ENCODE assay signal across 1 cellular context in the genomic region with DNA sequence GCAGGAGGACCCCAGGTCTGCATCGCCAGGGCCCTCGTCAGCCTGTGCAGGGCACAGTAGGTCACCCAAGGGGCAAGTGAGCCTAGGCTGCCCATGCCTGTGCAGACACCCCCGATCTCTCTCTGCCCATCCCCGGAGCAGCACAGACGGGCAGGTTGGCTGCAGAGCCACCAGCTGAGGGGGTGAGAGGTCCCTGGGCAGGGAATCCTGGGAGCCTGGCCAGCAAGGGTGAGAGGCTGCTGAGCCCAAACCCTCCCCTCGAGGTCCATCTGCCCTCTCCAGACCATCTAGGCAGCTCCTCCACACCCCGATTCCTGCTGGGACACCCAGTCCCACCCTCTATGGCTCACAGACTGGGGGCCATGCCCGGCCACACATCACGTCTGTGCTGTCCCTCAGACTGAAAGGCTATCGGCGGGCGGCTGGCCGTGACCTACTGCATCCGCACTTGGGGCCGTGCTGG.
A peak's percentile ranks its signal among the peaks of the same experiment; 100 is the strongest.
TF ChIP-seq lines count a peak whose summit lies in the region.

No MANE protein-coding gene starts in this region.

TF ChIP-seq in HepG2, 621 proteins besides CTCF, POLR2A, EP300 and RAD21 (continued from another document):
- TF ChIP-seq, protein P1, sequence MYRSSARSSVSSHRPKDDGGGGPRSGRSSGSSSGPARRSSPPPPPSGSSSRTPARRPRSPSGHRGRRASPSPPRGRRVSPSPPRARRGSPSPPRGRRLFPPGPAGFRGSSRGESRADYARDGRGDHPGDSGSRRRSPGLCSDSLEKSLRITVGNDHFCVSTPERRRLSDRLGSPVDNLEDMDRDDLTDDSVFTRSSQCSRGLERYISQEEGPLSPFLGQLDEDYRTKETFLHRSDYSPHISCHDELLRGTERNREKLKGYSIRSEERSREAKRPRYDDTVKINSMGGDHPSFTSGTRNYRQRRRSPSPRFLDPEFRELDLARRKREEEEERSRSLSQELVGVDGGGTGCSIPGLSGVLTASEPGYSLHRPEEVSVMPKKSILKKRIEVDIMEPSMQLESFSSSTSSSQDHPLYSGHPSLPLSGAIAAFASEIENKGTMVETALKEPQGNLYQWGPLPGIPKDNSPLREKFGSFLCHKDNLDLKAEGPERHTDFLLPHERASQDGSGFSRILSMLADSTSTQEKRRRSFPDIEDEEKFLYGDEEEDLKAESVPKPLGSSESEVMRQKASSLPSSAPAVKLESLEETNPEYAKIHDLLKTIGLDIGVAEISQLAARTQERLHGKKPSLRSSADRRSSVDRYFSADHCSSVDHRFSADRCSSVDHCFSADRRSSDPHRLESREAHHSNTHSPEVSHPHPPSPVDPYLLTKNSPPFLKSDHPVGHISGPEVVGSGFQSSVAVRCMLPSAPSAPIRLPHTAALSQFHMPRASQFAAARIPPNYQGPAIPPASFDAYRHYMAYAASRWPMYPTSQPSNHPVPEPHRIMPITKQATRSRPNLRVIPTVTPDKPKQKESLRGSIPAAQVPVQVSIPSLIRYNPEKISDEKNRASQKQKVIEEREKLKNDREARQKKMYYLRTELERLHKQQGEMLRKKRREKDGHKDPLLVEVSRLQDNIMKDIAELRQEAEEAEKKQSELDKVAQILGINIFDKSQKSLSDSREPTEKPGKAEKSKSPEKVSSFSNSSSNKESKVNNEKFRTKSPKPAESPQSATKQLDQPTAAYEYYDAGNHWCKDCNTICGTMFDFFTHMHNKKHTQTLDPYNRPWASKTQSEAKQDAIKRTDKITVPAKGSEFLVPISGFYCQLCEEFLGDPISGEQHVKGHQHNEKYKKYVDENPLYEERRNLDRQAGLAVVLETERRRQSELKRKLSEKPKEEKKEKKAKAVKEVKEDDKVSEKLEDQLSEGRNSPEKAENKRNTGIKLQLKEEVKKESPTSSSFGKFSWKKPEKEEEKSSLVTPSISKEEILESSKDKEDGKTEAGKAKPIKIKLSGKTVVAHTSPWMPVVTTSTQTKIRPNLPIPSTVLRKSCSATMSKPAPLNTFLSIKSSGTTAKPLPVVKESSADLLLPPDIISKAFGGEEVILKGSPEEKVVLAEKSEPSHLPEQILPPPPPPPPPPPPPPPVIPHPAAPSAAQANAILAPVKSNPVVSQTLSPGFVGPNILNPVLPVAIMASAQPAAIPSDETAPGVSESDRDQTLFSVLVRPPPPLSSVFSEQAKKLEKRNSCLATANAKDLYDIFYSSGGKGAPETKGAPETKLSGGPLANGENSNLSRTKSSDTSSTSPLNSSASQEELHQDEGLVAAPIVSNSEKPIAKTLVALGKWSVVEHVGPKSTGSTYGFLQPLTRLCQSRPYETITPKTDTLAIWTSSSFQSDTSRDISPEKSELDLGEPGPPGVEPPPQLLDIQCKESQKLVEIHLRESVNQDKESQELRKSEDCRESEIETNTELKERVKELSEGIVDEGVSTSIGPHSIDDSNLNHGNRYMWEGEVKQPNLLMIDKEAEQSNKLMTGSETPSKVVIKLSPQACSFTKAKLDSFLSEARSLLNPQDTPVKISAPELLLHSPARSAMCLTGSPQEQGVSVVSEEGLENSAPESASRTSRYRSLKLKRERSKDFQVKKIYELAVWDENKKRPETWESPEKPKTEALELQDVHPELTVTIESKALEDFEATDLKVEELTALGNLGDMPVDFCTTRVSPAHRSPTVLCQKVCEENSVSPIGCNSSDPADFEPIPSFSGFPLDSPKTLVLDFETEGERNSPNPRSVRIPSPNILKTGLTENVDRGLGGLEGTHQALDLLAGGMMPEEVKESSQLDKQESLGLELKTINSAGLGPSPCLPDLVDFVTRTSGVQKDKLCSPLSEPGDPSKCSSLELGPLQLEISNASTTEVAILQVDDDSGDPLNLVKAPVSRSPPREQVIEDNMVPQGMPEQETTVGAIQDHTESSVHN (CRISPR knock-in tag; IDR thresholded peaks at IDR 0.05), result no peak
- TF ChIP-seq SP4 (CRISPR knock-in tag; IDR thresholded peaks at IDR 0.05) (0 out of 2 replicates have a peak, but pooled peaks have one; percentile 14), DBP (CRISPR knock-in tag; IDR thresholded peaks at IDR 0.05; ENCODE audit: not compliant biosample characterization) (peak; percentile 69), E2F2 (CRISPR knock-in tag; IDR thresholded peaks at IDR 0.05; ENCODE audit: borderline replicate concordance) (peak; percentile 12; the same call in 1 of the 2 replicates), IKZF1 (IDR thresholded peaks at IDR 0.05) (no peak), ONECUT2 (CRISPR knock-in tag; IDR thresholded peaks at IDR 0.05) (no peak), RFXANK (CRISPR knock-in tag; IDR thresholded peaks at IDR 0.05) (no peak), ZFP37 (CRISPR knock-in tag; IDR thresholded peaks at IDR 0.05; ENCODE audit: borderline replicate concordance) (no peak), FOXC1 (CRISPR knock-in tag; IDR thresholded peaks at IDR 0.05; ENCODE audit: borderline replicate concordance) (no peak), ZNF414 (CRISPR knock-in tag; IDR thresholded peaks at IDR 0.05) (no peak), SALL2 (CRISPR knock-in tag; IDR thresholded peaks at IDR 0.05) (no peak), ZNF781 (CRISPR knock-in tag; IDR thresholded peaks at IDR 0.05; ENCODE audit: borderline replicate concordance, not compliant biosample characterization) (no peak), ERF (CRISPR knock-in tag; IDR thresholded peaks at IDR 0.05) (no peak), SUZ12 (IDR thresholded peaks at IDR 0.05; ENCODE audit: low read depth, low read length) (no peak), NFIC (IDR thresholded peaks at IDR 0.05; ENCODE audit: low read length) (no peak), ZNF546 (CRISPR knock-in tag; conservative IDR thresholded peaks at IDR 0.05) (0 out of 2 replicates have a peak, but pooled peaks have one; percentile 26), ZNF749 (CRISPR knock-in tag; IDR thresholded peaks at IDR 0.05; ENCODE audit: borderline replicate concordance) (no peak), SMARCE1 (IDR thresholded peaks at IDR 0.05; ENCODE audit: borderline replicate concordance) (no peak), ZFP36L2 (CRISPR knock-in tag; IDR thresholded peaks at IDR 0.05) (no peak), MEF2D (CRISPR knock-in tag; IDR thresholded peaks at IDR 0.05) (no peak), TAF15 (IDR thresholded peaks at IDR 0.05; ENCODE audit: low read depth, low read length, poor library complexity, severe bottlenecking) (no peak), ZNF160 (CRISPR knock-in tag; IDR thresholded peaks at IDR 0.05) (no peak), ZSCAN20 (CRISPR knock-in tag; IDR thresholded peaks at IDR 0.05; ENCODE audit: borderline replicate concordance) (no peak), ZXDC (CRISPR knock-in tag; IDR thresholded peaks at IDR 0.05) (no peak), SAP130 (CRISPR knock-in tag; IDR thresholded peaks at IDR 0.05; ENCODE audit: low read depth) (no peak), TCF7 (IDR thresholded peaks at IDR 0.05; ENCODE audit: low read depth) (no peak), SKI (IDR thresholded peaks at IDR 0.05; ENCODE audit: partially characterized antibody) (no peak), ZNF773 (CRISPR knock-in tag; IDR thresholded peaks at IDR 0.05; ENCODE audit: borderline replicate concordance) (no peak), ATM (IDR thresholded peaks at IDR 0.05; ENCODE audit: borderline replicate concordance) (no peak), NFE2L2 (IDR thresholded peaks at IDR 0.05; ENCODE audit: low read length) (no peak), CC2D1A (CRISPR knock-in tag; IDR thresholded peaks at IDR 0.05) (no peak), ZIK1 (CRISPR knock-in tag; IDR thresholded peaks at IDR 0.05; ENCODE audit: borderline replicate concordance, low read depth) (no peak), CBX2 (IDR thresholded peaks at IDR 0.05; ENCODE audit: low read depth, low read length) (no peak), CBX2 (CRISPR knock-in tag; IDR thresholded peaks at IDR 0.05; ENCODE audit: low read depth) (no peak), PLRG1 (conservative IDR thresholded peaks at IDR 0.05) (no peak), SIN3A (IDR thresholded peaks at IDR 0.05; ENCODE audit: borderline replicate concordance, low read depth, low read length) (no peak), LCORL (IDR thresholded peaks at IDR 0.05) (no peak), LCORL (CRISPR knock-in tag; IDR thresholded peaks at IDR 0.05) (0 out of 2 replicates have a peak, but pooled peaks have one; percentile 26), SP5 (CRISPR knock-in tag; IDR thresholded peaks at IDR 0.05; ENCODE audit: borderline replicate concordance, low read depth) (no peak), GZF1 (CRISPR knock-in tag; IDR thresholded peaks at IDR 0.05) (no peak), KLF12 (CRISPR knock-in tag; IDR thresholded peaks at IDR 0.05; ENCODE audit: borderline replicate concordance) (no peak), ARNTL (CRISPR knock-in tag; IDR thresholded peaks at IDR 0.05) (no peak), MYC (CRISPR knock-in tag; IDR thresholded peaks at IDR 0.05; ENCODE audit: borderline replicate concordance) (no peak), ELF1 (CRISPR knock-in tag; IDR thresholded peaks at IDR 0.05) (no peak), ZNF776 (CRISPR knock-in tag; IDR thresholded peaks at IDR 0.05) (0 out of 2 replicates have a peak, but pooled peaks have one; percentile 56)
- TF ChIP-seq, protein P2, sequence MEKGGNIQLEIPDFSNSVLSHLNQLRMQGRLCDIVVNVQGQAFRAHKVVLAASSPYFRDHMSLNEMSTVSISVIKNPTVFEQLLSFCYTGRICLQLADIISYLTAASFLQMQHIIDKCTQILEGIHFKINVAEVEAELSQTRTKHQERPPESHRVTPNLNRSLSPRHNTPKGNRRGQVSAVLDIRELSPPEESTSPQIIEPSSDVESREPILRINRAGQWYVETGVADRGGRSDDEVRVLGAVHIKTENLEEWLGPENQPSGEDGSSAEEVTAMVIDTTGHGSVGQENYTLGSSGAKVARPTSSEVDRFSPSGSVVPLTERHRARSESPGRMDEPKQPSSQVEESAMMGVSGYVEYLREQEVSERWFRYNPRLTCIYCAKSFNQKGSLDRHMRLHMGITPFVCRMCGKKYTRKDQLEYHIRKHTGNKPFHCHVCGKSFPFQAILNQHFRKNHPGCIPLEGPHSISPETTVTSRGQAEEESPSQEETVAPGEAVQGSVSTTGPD (CRISPR knock-in tag; IDR thresholded peaks at IDR 0.05), result no peak
- TF ChIP-seq, protein P3, sequence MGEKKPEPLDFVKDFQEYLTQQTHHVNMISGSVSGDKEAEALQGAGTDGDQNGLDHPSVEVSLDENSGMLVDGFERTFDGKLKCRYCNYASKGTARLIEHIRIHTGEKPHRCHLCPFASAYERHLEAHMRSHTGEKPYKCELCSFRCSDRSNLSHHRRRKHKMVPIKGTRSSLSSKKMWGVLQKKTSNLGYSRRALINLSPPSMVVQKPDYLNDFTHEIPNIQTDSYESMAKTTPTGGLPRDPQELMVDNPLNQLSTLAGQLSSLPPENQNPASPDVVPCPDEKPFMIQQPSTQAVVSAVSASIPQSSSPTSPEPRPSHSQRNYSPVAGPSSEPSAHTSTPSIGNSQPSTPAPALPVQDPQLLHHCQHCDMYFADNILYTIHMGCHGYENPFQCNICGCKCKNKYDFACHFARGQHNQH (CRISPR knock-in tag; IDR thresholded peaks at IDR 0.05), result no peak
